8 cellular contexts compared by ENCODE assay signal in the genomic region with DNA sequence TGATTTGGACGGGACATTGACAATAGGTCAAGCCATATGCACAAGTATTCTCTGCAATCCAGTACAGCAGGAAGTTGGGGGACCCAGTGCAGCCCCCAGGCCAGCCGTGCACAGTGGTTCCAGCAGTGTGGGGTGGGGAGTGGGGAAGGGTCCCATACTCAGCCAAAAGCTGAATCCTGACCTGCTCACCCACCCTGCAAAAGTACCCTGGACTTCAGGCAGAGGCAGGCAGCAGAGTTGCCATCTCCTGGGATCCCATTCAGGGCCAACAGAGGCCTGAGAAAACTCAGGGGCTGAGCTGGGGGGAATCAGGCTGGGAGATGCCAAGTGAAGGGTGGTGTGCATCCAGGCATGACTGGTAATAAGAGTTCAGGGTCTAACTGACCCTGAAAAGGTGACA.
"Had no signal": no experiment of that assay in that cellular context is flagged by ENCODE, and none has a peak within 500 bp of the region (broad histone marks: within the 10 kb centered on the region; RNA-seq: fewer than 3 reads in every experiment).

No MANE protein-coding gene starts in this region.

- DNase-seq: GM23248, H9, HCEC 1CT, IMR-90 had no signal

- H3K4me3 ChIP-seq: GM23248, K562 had no signal

- H3K27ac Mint-ChIP-seq: H9 had no signal

- FAIRE-seq: H1, H54, HTR-8/SVneo, K562 had no signal

- H3K4me3 Mint-ChIP-seq: H9 had no signal

- H3K4me1 Mint-ChIP-seq: H9 had no signal

- ATAC-seq: K562 had no signal

- H3K9ac ChIP-seq: GM23248 had no signal

- H3K27ac ChIP-seq: GM23248 had no signal
